1 cellular context compared by ENCODE assay signal in the genomic region with DNA sequence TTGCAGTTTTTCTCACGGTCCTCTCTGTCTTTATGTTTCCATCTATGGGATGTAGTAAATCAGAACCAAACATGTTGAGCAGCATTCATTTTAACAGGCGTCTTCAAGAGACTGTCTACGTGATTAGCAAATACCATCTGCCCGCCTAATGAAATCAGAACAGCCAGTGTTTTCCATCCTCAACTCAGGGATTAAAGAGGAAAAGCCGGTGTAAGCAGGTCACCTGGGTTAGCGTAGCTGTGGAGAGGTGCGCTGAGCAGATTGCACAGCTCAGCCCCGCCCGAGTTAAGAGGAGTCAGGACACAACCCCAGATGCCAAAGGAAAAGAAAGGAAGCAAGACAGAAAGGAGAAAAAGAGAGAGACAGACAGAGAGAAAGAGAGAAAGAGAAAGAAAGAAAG.
TF ChIP-seq lines count a peak whose summit lies in the region.

No MANE protein-coding gene starts in this region.

TF ChIP-seq in GM23338, 12 proteins besides CTCF, POLR2A, EP300 and RAD21 (continued from another document):
- TF ChIP-seq, protein P1, sequence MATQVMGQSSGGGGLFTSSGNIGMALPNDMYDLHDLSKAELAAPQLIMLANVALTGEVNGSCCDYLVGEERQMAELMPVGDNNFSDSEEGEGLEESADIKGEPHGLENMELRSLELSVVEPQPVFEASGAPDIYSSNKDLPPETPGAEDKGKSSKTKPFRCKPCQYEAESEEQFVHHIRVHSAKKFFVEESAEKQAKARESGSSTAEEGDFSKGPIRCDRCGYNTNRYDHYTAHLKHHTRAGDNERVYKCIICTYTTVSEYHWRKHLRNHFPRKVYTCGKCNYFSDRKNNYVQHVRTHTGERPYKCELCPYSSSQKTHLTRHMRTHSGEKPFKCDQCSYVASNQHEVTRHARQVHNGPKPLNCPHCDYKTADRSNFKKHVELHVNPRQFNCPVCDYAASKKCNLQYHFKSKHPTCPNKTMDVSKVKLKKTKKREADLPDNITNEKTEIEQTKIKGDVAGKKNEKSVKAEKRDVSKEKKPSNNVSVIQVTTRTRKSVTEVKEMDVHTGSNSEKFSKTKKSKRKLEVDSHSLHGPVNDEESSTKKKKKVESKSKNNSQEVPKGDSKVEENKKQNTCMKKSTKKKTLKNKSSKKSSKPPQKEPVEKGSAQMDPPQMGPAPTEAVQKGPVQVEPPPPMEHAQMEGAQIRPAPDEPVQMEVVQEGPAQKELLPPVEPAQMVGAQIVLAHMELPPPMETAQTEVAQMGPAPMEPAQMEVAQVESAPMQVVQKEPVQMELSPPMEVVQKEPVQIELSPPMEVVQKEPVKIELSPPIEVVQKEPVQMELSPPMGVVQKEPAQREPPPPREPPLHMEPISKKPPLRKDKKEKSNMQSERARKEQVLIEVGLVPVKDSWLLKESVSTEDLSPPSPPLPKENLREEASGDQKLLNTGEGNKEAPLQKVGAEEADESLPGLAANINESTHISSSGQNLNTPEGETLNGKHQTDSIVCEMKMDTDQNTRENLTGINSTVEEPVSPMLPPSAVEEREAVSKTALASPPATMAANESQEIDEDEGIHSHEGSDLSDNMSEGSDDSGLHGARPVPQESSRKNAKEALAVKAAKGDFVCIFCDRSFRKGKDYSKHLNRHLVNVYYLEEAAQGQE (IDR thresholded peaks at IDR 0.05; ENCODE audit: unreplicated experiment), result no peak
- no peak for TF ChIP-seq NANOG (IDR thresholded peaks at IDR 0.05; ENCODE audit: borderline replicate concordance)
- no peak for TF ChIP-seq EZH2 (IDR thresholded peaks at IDR 0.05; ENCODE audit: low read depth, unreplicated experiment)
- TF ChIP-seq POLR2AphosphoS5 (IDR thresholded peaks at IDR 0.05; ENCODE audit: low read depth), result no peak
- no peak for TF ChIP-seq ETS1 (IDR thresholded peaks at IDR 0.05)
- TF ChIP-seq EZH2phosphoT487 (IDR thresholded peaks at IDR 0.05; ENCODE audit: unreplicated experiment), result no peak
- no peak for TF ChIP-seq STAT1 (IDR thresholded peaks at IDR 0.05; ENCODE audit: unreplicated experiment)
- TF ChIP-seq CREB1 (CRISPR knock-in tag; IDR thresholded peaks at IDR 0.05; ENCODE audit: low read depth), result no peak
- TF ChIP-seq ZNF462 (CRISPR knock-in tag; IDR thresholded peaks at IDR 0.05), result no peak
- no peak for TF ChIP-seq ZNF114 (CRISPR knock-in tag; IDR thresholded peaks at IDR 0.05)
- no peak for TF ChIP-seq JUNB (IDR thresholded peaks at IDR 0.05; ENCODE audit: unreplicated experiment)
TF ChIP-seq in GM23338: peak in this region for 0.
